27 cellular contexts compared by ENCODE assay signal in genomic region chr12:29212682-29213397, GRCh38.
DNase-seq lines count a peak whose midpoint lies in the region; ATAC-seq and TF ChIP-seq lines count a peak whose summit lies in the region.
"Had no signal": no experiment of that assay in that cellular context is flagged by ENCODE, and none has a peak within 500 bp of the region (broad histone marks: within the 10 kb centered on the region; RNA-seq: fewer than 3 reads in every experiment).

No MANE protein-coding gene starts in this region.

- no peaks in the 10 kb centered on the region for H3K9me3 ChIP-seq in mucosa of descending colon
- H3K9me3 ChIP-seq: gastrocnemius medialis, lower lobe of right lung, prostate gland, spleen, vagina had no signal

- H3K4me1 ChIP-seq in mucosa of descending colon (ENCODE audit: low read depth), result peaks cover 16% of the 10 kb centered on the region
- H3K4me1 ChIP-seq: gastrocnemius medialis, prostate gland had no signal

- H3K4me3 ChIP-seq in choroid plexus epithelial cell (ENCODE audit: low read depth, low read length) (no peak overlapping the region), mucosa of descending colon (no peak overlapping the region), coronary artery (no peak overlapping the region)
- H3K4me3 ChIP-seq: gastrocnemius medialis, lower lobe of right lung, prostate gland, spleen, vagina had no signal

- H3K27ac ChIP-seq in caudate nucleus (ENCODE audit: low read depth, low read length) (no peak overlapping the region), coronary artery (no peak overlapping the region)
- H3K27ac ChIP-seq: gastrocnemius medialis, lower lobe of right lung, prostate gland, spleen, vagina had no signal

- intact Hi-C loops in mucosa of descending colon (cut with DNase I, micrococcal nuclease), result no loop called here

- H3K36me3 ChIP-seq in mucosa of descending colon (ENCODE audit: low read depth), result no peaks in the 10 kb centered on the region
- H3K36me3 ChIP-seq: gastrocnemius medialis, lower lobe of right lung, prostate gland, spleen, vagina had no signal

- no peak overlapping the region for H3K4me3 Mint-ChIP-seq in progenitor cell of endocrine pancreas (ENCODE audit: low read depth)
- H3K4me3 Mint-ChIP-seq: activated B cell treated with CpG ODN at 0.5 μM for 24 hours; activated CD4-positive, alpha-beta memory T cell treated with anti-CD3 and anti-CD28 coated beads for 36 hours; activated naive CD8-positive, alpha-beta T cell treated with anti-CD3 and anti-CD28 coated beads, Interleukin-2, amount 10 ng/mL, durations not matched to agents 7 days and 5 days; neural crest cell had no signal

- DNase-seq in AG08395 (ENCODE audit: low spot score) (peak; percentile 3), MV-4-11 (lab: John Stamatoyannopoulos, UW) (peak; percentile 12), choroid plexus epithelial cell (ENCODE audit: low read depth) (peak; percentile 47), mucosa of descending colon (no peak), NCI-H446 treated with DMSO at 0.1 percent for 48 hours (lab: John Stamatoyannopoulos, UW) (no peak), caudate nucleus (lab: John Stamatoyannopoulos, UW) (no peak), coronary artery (ENCODE audit: low spot score) (no peak), progenitor cell of endocrine pancreas (ENCODE audit: low spot score, unreplicated experiment) (no peak)
- DNase-seq: activated B cell treated with CpG ODN at 0.5 μM for 24 hours; activated CD4-positive, alpha-beta memory T cell treated with anti-CD3 and anti-CD28 coated beads for 36 hours; activated CD8-positive, alpha-beta memory T cell treated with anti-CD3 and anti-CD28 coated beads, Interleukin-2, amount 50 U/mL, for 48 hours; activated naive CD8-positive, alpha-beta T cell treated with anti-CD3 and anti-CD28 coated beads, Interleukin-2, amount 10 ng/mL, durations not matched to agents 7 days and 5 days; effector CD4-positive, alpha-beta T cell; gastrocnemius medialis; GDM1; islet precursor cell; lower lobe of right lung; MM.1S; NCI-H1436 treated with DMSO at 0.1 percent for 48 hours; NCI-H524 treated with DMSO at 0.1 percent for 48 hours; spleen; stimulated activated CD4-positive, alpha-beta T cell treated with anti-CD3 and anti-CD28 coated beads, Interleukin-4, amount 100 ng/mL, for 1 hour; stimulated activated naive CD4-positive, alpha-beta T cell; T-helper 9 cell had no signal

- peak; percentile 69 for ATAC-seq in mucosa of descending colon
- ATAC-seq: gastrocnemius medialis, lower lobe of right lung had no signal

- no peaks in the 10 kb centered on the region for H3K9me3 Mint-ChIP-seq in progenitor cell of endocrine pancreas (ENCODE audit: low read depth)
- H3K9me3 Mint-ChIP-seq: activated B cell treated with CpG ODN at 0.5 μM for 24 hours; activated CD4-positive, alpha-beta memory T cell treated with anti-CD3 and anti-CD28 coated beads for 36 hours; activated naive CD8-positive, alpha-beta T cell treated with anti-CD3 and anti-CD28 coated beads, Interleukin-2, amount 10 ng/mL, durations not matched to agents 7 days and 5 days; neural crest cell had no signal

- H3K4me1 Mint-ChIP-seq in progenitor cell of endocrine pancreas (ENCODE audit: low read depth), result peaks cover 3% of the 10 kb centered on the region
- H3K4me1 Mint-ChIP-seq: activated B cell treated with CpG ODN at 0.5 μM for 24 hours, neural crest cell had no signal

- peaks cover 15% of the 10 kb centered on the region for H3K27me3 Mint-ChIP-seq in progenitor cell of endocrine pancreas
- H3K27me3 Mint-ChIP-seq: activated B cell treated with CpG ODN at 0.5 μM for 24 hours; activated CD4-positive, alpha-beta memory T cell treated with anti-CD3 and anti-CD28 coated beads for 36 hours had no signal

- TF ChIP-seq CTCF in choroid plexus epithelial cell (conservative IDR thresholded peaks at IDR 0.05; ENCODE audit: low read depth, low read length) (no peak), mucosa of descending colon (IDR thresholded peaks at IDR 0.05) (no peak), coronary artery (IDR thresholded peaks at IDR 0.05) (no peak), progenitor cell of endocrine pancreas (IDR thresholded peaks at IDR 0.05; ENCODE audit: unreplicated experiment) (no peak)

- no peaks in the 10 kb centered on the region for H3K36me3 Mint-ChIP-seq in progenitor cell of endocrine pancreas (ENCODE audit: insufficient read depth)
- H3K36me3 Mint-ChIP-seq: activated CD4-positive, alpha-beta memory T cell treated with anti-CD3 and anti-CD28 coated beads for 36 hours; activated naive CD8-positive, alpha-beta T cell treated with anti-CD3 and anti-CD28 coated beads, Interleukin-2, amount 10 ng/mL, durations not matched to agents 7 days and 5 days had no signal

- no peak overlapping the region for H3K27ac Mint-ChIP-seq in progenitor cell of endocrine pancreas
- H3K27ac Mint-ChIP-seq: activated B cell treated with CpG ODN at 0.5 μM for 24 hours; activated CD4-positive, alpha-beta memory T cell treated with anti-CD3 and anti-CD28 coated beads for 36 hours; activated naive CD8-positive, alpha-beta T cell treated with anti-CD3 and anti-CD28 coated beads, Interleukin-2, amount 10 ng/mL, durations not matched to agents 7 days and 5 days had no signal

Comparison
In these comparisons a context has a peak if more than half of its experiments do, and no peak if none do; other contexts are left out.
1. DNase-seq: peak in AG08395 (single experiment), MV-4-11 (single experiment) and choroid plexus epithelial cell (single experiment); none in mucosa of descending colon (0 of 3), NCI-H446 treated with DMSO at 0.1 percent for 48 hours (single experiment), caudate nucleus (0 of 61), coronary artery (single experiment) and progenitor cell of endocrine pancreas (single experiment).